ENCODE assay signal across 8 cellular contexts in the genomic region with DNA sequence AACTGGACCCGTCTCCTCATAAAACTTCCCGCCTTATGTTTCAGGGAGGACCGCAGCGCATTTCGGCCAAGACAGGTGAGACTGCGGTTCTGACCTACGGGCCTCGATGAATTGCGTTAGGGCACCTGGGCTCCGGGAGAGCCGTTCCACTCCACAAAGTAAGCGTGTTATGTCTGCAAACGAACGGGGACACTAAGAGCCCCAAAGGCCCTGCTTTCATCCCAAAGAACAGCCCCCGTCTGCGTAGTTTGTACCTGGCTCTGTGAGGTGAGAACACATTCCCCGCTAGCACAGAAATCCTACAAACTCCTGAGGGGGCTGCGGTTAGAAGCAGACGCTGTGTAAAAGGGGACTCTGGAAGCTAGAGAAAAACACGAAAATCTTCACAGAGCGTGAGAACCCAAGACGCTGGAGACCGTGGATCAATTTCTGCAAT. TPM values are rescaled to one million over a fixed set of nuclear protein-coding genes. Genes with fewer than 3 reads are reported as not detected.
DNase-seq lines count a peak whose midpoint lies in the region; ATAC-seq and TF ChIP-seq lines count a peak whose summit lies in the region.

No MANE protein-coding gene starts in this region.

- H3K27me3 ChIP-seq in A673 (replicated peaks; ENCODE audit: insufficient read depth, low read depth, low read length, poor library complexity) (no peaks in the 10 kb centered on the region), KMS-11 (ENCODE audit: insufficient read depth, low read depth) (no peaks in the 10 kb centered on the region), body of pancreas (no peaks in the 10 kb centered on the region)

- WGBS in body of pancreas, 2 donors, result 6 to 15% methylated on average over 22 of the region's 23 CpGs

- peak overlapping the region; percentile 94 for H3K9ac ChIP-seq in KMS-11

- no peak for TF ChIP-seq POLR2A in body of pancreas (IDR thresholded peaks at IDR 0.05)

- POLR2A ChIA-PET in A673 (lab: Charles Lee; ENCODE audit: low non-redundant PET), result interaction anchor here (0.6 to 1.3 kb wide), 3 partner anchors 10 to 730 kb away, joined by 3 to 8 read pairs (median 6); no protein-coding TSS in a partner anchor

- no TSS peak for BruUV-seq in A673 (replicated peaks; lab: Mats Ljungman, UMichigan)

- peak overlapping the region; percentile 39 for H3K4me3 ChIP-seq in A673 (ENCODE audit: low read depth, low read length, poor library complexity, severe bottlenecking)
- H3K4me3 ChIP-seq in KMS-11 (IDR thresholded peaks at IDR 0.05; ENCODE audit: insufficient read depth, low read depth, low read length), result peak overlapping the region; percentile 97
- H3K4me3 ChIP-seq in body of pancreas, result no peak overlapping the region

- no peak for ATAC-seq in body of pancreas
- ATAC-seq in GM19397 (IDR thresholded peaks at IDR 0.05; ENCODE audit: unreplicated experiment), result no peak
- ATAC-seq in GM21423 (IDR thresholded peaks at IDR 0.05; ENCODE audit: unreplicated experiment), result no peak

- intact Hi-C loops in A673 (cut with micrococcal nuclease; ENCODE audit: unreplicated experiment) (no loop called here), body of pancreas (cut with DNase I) (no loop called here)

- H3K9me3 ChIP-seq in A673 (ENCODE audit: low read depth, low read length, poor library complexity, severe bottlenecking) (no peaks in the 10 kb centered on the region), body of pancreas (no peaks in the 10 kb centered on the region)

- H4K20me1 ChIP-seq in KMS-11 (ENCODE audit: insufficient read depth), result no peaks in the 10 kb centered on the region

- no peak for DNase-seq in A673 (ENCODE audit: low spot score)
- peak in 1 of 4 donors; percentile 8 for DNase-seq in body of pancreas
- peak; percentile 2 for DNase-seq in middle frontal gyrus (ENCODE audit: extremely low spot score, low spot score)
- no peak for DNase-seq in inferior parietal cortex (ENCODE audit: extremely low spot score)
- DNase-seq in stimulated activated naive CD4-positive, alpha-beta T cell treated with Interleukin-2 at 50 U/mL for 16 hours (lab: John Stamatoyannopoulos, UW), result no peak

- peak overlapping the region; percentile 81 for H2AFZ ChIP-seq in KMS-11 (ENCODE audit: low read depth)

- CTCF ChIA-PET in A673 (lab: Charles Lee), result no interaction called here

- no peaks in the 10 kb centered on the region for H3K79me2 ChIP-seq in KMS-11 (ENCODE audit: insufficient read depth, low read depth)

- H3K36me3 ChIP-seq in A673 (ENCODE audit: insufficient read depth, low read length, poor library complexity, severe bottlenecking) (no peaks in the 10 kb centered on the region), KMS-11 (ENCODE audit: insufficient read depth) (no peaks in the 10 kb centered on the region), body of pancreas (replicated peaks in 1 of 2; ENCODE audit: insufficient read depth in 1 of 2, low read depth in 2 of 2) (no peaks in the 10 kb centered on the region)

- H3K4me1 ChIP-seq in A673 (ENCODE audit: insufficient read depth, low read length, poor library complexity, severe bottlenecking), result peaks cover 11% of the 10 kb centered on the region
- peaks cover 45% of the 10 kb centered on the region for H3K4me1 ChIP-seq in KMS-11 (ENCODE audit: low read depth, poor library complexity, severe bottlenecking)
- peaks cover 10% of the 10 kb centered on the region for H3K4me1 ChIP-seq in body of pancreas

- TF ChIP-seq CTCF in A673 (conservative IDR thresholded peaks at IDR 0.05; ENCODE audit: low read depth, low read length) (no peak), KMS-11 (conservative IDR thresholded peaks at IDR 0.05; ENCODE audit: low read depth, low read length) (no peak), body of pancreas (IDR thresholded peaks at IDR 0.05) (no peak)

- H3K27ac ChIP-seq in A673 (ENCODE audit: low read depth, low read length, poor library complexity, severe bottlenecking), result peak overlapping the region; percentile 99
- peak overlapping the region; percentile 93 for H3K27ac ChIP-seq in KMS-11
- H3K27ac ChIP-seq in body of pancreas, result peak overlapping the region; percentile 42 to 85 (median 74)

- H3K4me2 ChIP-seq in KMS-11, result peak overlapping the region; percentile 94

RNA-seq across cellular contexts. Expression of gene PPIAL4F, which starts 41.6 kb away (rescaled TPM):
- total RNA-seq in A673 (2021) (not detected in 2 replicates), body of pancreas (not detected)

Comparison
In these comparisons a context has a peak if more than half of its experiments do, and no peak if none do; other contexts are left out.
1. H3K4me3 ChIP-seq: peak in A673 (single experiment) and KMS-11 (single experiment); none in body of pancreas (0 of 2).
2. Peak in every context shown above with its lines, with median percentiles within 50 percentile points of each other: H3K27ac ChIP-seq.